Comparison of ENCODE assay signal across 16 cellular contexts in the genomic region with DNA sequence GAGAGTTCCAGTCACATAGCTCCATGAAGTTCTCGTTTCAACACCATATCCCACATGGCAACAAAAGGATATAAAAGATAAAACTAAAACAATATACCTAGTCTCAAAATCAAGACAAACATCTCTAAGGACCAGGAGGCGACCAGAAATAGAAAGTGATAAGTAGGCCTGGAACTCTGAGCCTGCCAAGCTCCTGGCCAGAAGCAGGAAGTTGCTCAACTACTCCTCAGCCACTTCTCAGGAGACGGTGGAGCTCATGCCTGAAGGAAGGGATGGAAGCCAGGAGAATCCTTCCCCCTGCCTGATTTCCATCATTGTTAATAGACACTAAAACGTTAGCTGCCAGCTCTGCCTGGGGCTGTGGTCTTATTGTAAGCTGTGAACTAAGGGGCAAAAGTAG.
A peak's percentile ranks its signal among the peaks of the same experiment; 100 is the strongest.
DNase-seq lines count a peak whose midpoint lies in the region; ATAC-seq and TF ChIP-seq lines count a peak whose summit lies in the region.
"Had no signal": no experiment of that assay in that cellular context is flagged by ENCODE, and none has a peak within 500 bp of the region (broad histone marks: within the 10 kb centered on the region; RNA-seq: fewer than 3 reads in every experiment).

No MANE protein-coding gene starts in this region.

- H3K18ac ChIP-seq in IMR-90 (ENCODE audit: low read depth, low read length) = no peak overlapping the region

- no peak overlapping the region for H3K27ac ChIP-seq in IMR-90 (ENCODE audit: insufficient read depth, low read length)
- H3K27ac ChIP-seq in tibial artery = peak overlapping the region; percentile 19 to 45
- H3K27ac ChIP-seq: coronary artery had no signal

- DNase-seq in IMR-90 (peak; percentile 72), cardiac fibroblast (ENCODE audit: low read depth in 2 of 2) (peak; percentile 73 to 76), kidney tubule cell (ENCODE audit: low spot score) (peak; percentile 11), tibial artery (peak; percentile 47 to 69), DMS 273 (lab: John Stamatoyannopoulos, UW; ENCODE audit: unreplicated experiment) (no peak), amygdala (lab: John Stamatoyannopoulos, UW) (no peak), NCI-H146 (lab: John Stamatoyannopoulos, UW) (no peak)
- DNase-seq: activated B cell treated with CpG ODN at 0.5 μM for 24 hours; activated naive CD8-positive, alpha-beta T cell treated with anti-CD3 and anti-CD28 coated beads, Interleukin-2, amount 10 ng/mL, durations not matched to agents 7 days and 5 days; CD8-positive, alpha-beta T cell; GOT3; islet precursor cell; NCI-H2171; sigmoid colon had no signal

- no peaks in the 10 kb centered on the region for H3K36me3 ChIP-seq in IMR-90 (ENCODE audit: control insufficient read depth, insufficient read depth, low read length)
- H3K36me3 ChIP-seq in tibial artery = no peaks in the 10 kb centered on the region
- H3K36me3 ChIP-seq: sigmoid colon had no signal

- intact Hi-C loops in IMR-90 (cut with micrococcal nuclease) (no loop called here), tibial artery (cut with DNase I; ENCODE audit: low total_unique reads) (no loop called here)

- POLR2A ChIA-PET in IMR-90 (lab: Charles Lee; ENCODE audit: unreplicated experiment) = no interaction called here

- H2BK5ac ChIP-seq in IMR-90 (ENCODE audit: low read depth, low read length, poor library complexity, severe bottlenecking) = peak overlapping the region; percentile 56

- no peak overlapping the region for H3K4me3 ChIP-seq in IMR-90 (ENCODE audit: insufficient read depth, low read depth, low read length)
- H3K4me3 ChIP-seq in cardiac fibroblast (replicated peaks in 1 of 2; ENCODE audit: low read depth in 2 of 2, low read length in 2 of 2) = no peak overlapping the region
- H3K4me3 ChIP-seq in tibial artery = no peak overlapping the region
- H3K4me3 ChIP-seq: coronary artery, sigmoid colon had no signal

- CTCF ChIA-PET in IMR-90 (lab: Yijun Ruan, JAX) = interaction anchor here (1.1 kb wide), 1 partner anchor 11 kb away, joined by 3 read pairs; no protein-coding TSS in a partner anchor

- TF ChIP-seq CTCF in IMR-90 (conservative IDR thresholded peaks at IDR 0.05; ENCODE audit: low read depth, low read length) (no peak), cardiac fibroblast (IDR thresholded peaks at IDR 0.05; ENCODE audit: low read depth, low read length) (no peak), tibial artery (IDR thresholded peaks at IDR 0.05) (no peak)

- H2AFZ ChIP-seq in IMR-90 (replicated peaks; ENCODE audit: low read length, poor library complexity) = peak overlapping the region; percentile 77

- H3K27me3 ChIP-seq in IMR-90 (ENCODE audit: control insufficient read depth, insufficient read depth, low read length) (no peaks in the 10 kb centered on the region), tibial artery (no peaks in the 10 kb centered on the region)
- H3K27me3 ChIP-seq: sigmoid colon had no signal

- no peaks in the 10 kb centered on the region for H3K9me1 ChIP-seq in IMR-90 (ENCODE audit: insufficient read depth, low read length)

- no peak for TF ChIP-seq RAD21 in IMR-90 (IDR thresholded peaks at IDR 0.05; ENCODE audit: low read length)

- no peaks in the 10 kb centered on the region for H4K20me1 ChIP-seq in IMR-90 (ENCODE audit: insufficient read depth, low read length)

- ATAC-seq in IMR-90 (ENCODE audit: low read depth) = peak; percentile 30; the same call in 1 of the 2 replicates
- ATAC-seq: CD8-positive, alpha-beta T cell; natural killer cell treated with Interleukin-12 subunit alpha and Interleukin-12 subunit beta and Interleukin-15 and Interleukin-18, amount 100 ng/mL, for 72 hours had no signal

- H3K9me3 ChIP-seq in IMR-90 (ENCODE audit: control insufficient read depth, insufficient read depth, low read length) (no peaks in the 10 kb centered on the region), tibial artery (no peaks in the 10 kb centered on the region)
- H3K9me3 ChIP-seq: sigmoid colon had no signal

- no peak overlapping the region for H4K5ac ChIP-seq in IMR-90 (ENCODE audit: low read depth, low read length)

- 0 out of 2 replicates have a peak overlapping the region, but pooled peaks have one; percentile 14 for H3K14ac ChIP-seq in IMR-90 (replicated peaks; ENCODE audit: low read depth, low read length)

- H3K9ac ChIP-seq in IMR-90 (ENCODE audit: low read depth, low read length) = no peak overlapping the region

- in situ Hi-C loops in IMR-90 (cut with MboI; ENCODE audit: low sequenced_read_pairs) = no loop called here

- H3K4me2 ChIP-seq in IMR-90 (ENCODE audit: low read depth, low read length) = no peak overlapping the region

- H2BK15ac ChIP-seq in IMR-90 (ENCODE audit: low read depth, low read length) = no peak overlapping the region

- H3K4me1 ChIP-seq in IMR-90 (ENCODE audit: control insufficient read depth, insufficient read depth, low read length) (peaks cover 3% of the 10 kb centered on the region; the same call in 1 of the 2 replicates), tibial artery (peaks cover 0 to 18% (median 6%) of the 10 kb centered on the region in 4 donors)

- dilution Hi-C loops in IMR-90 (cut with HindIII; ENCODE audit: low sequenced_read_pairs, unreplicated experiment) = no loop called here

- no peak overlapping the region for H2AK5ac ChIP-seq in IMR-90 (ENCODE audit: low read depth, low read length)

- peak overlapping the region in 1 of 2 experiments; percentile 71; a peak in 2 of 4 replicates for H4K8ac ChIP-seq in IMR-90 (ENCODE audit: low read depth in 2 of 2, low read length in 2 of 2)

- peak overlapping the region; percentile 48; the same call in 1 of the 2 replicates for H3K4ac ChIP-seq in IMR-90 (ENCODE audit: low read depth, low read length)

- no TSS peak for BruUV-seq in IMR-90 (replicated peaks; lab: Mats Ljungman, UMichigan)

- no peak overlapping the region for H4K91ac ChIP-seq in IMR-90 (ENCODE audit: insufficient read depth, low read depth, low read length)

- H2AK9ac ChIP-seq in IMR-90 (replicated peaks; ENCODE audit: low read depth, low read length, poor library complexity) = no peak overlapping the region

- no peak overlapping the region for H3K23ac ChIP-seq in IMR-90 (ENCODE audit: low read depth, low read length)

- H3K79me1 ChIP-seq in IMR-90 (ENCODE audit: low read depth in 1 of 2, low read length in 2 of 2) = no peaks in the 10 kb centered on the region

- H2BK20ac ChIP-seq in IMR-90 (ENCODE audit: low read depth, low read length) = 0 out of 2 replicates have a peak overlapping the region, but pooled peaks have one; percentile 6

- H3K56ac ChIP-seq in IMR-90 (ENCODE audit: extremely low read depth, insufficient read depth, low read length) = no peak overlapping the region

- no peak overlapping the region; the same call in 1 of the 2 replicates for H2BK120ac ChIP-seq in IMR-90 (ENCODE audit: low read depth, low read length)

- no peak for TF ChIP-seq POLR2A in IMR-90 (IDR thresholded peaks at IDR 0.05; ENCODE audit: low read depth, low read length)

- WGBS in IMR-90 (ENCODE audit: extremely low coverage in 2 of 2, insufficient read length in 1 of 2), 2 experiments = no CpG with 5 or more reads among the region's 4 CpGs

TF ChIP-seq in IMR-90, 13 proteins besides CTCF, POLR2A, EP300 and RAD21:
- no peak for TF ChIP-seq MXI1 (IDR thresholded peaks at IDR 0.05; ENCODE audit: borderline replicate concordance, low read depth, low read length)
- peak; percentile 85 for TF ChIP-seq CEBPB (IDR thresholded peaks at IDR 0.05; ENCODE audit: low read depth, low read length)
TF ChIP-seq in IMR-90: peak in this region for 1.

Comparison
In these comparisons a context has a peak if more than half of its experiments do, and no peak if none do; other contexts are left out.
1. DNase-seq: peak in IMR-90 (single experiment), cardiac fibroblast (2 of 2), kidney tubule cell (single experiment) and tibial artery (2 of 2); none in DMS 273 (single experiment), amygdala (0 of 56) and NCI-H146 (single experiment).